1 cellular context compared by ENCODE assay signal in the genomic region with DNA sequence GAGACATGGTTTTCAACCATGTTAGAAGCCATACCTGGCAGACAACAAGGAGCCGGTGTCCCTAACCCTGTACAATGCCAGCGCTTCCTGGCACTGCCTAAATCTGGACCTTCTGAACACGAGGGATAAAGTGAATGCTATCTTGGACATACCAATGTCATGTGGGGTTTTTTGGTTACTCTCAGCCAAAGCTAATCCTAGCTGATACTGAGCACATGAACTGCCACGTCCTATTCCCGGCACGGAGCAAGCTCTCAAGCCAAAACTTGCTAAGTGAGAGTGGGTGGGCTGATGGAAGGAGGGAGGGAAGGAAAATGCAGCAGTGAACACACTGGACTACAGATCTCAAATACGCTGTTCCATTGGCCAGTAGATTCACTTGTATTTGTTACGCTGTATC.
TF ChIP-seq lines count a peak whose summit lies in the region.

No MANE protein-coding gene starts in this region.

TF ChIP-seq in IMR-90, 13 proteins besides CTCF, POLR2A, EP300 and RAD21:
- no peak for TF ChIP-seq RCOR1 (IDR thresholded peaks at IDR 0.05; ENCODE audit: insufficient replicate concordance, low read length)
- no peak for TF ChIP-seq MXI1 (IDR thresholded peaks at IDR 0.05; ENCODE audit: borderline replicate concordance, low read depth, low read length)
- no peak for TF ChIP-seq SMC3 (IDR thresholded peaks at IDR 0.05; ENCODE audit: low read depth, low read length)
- TF ChIP-seq, protein P1, sequence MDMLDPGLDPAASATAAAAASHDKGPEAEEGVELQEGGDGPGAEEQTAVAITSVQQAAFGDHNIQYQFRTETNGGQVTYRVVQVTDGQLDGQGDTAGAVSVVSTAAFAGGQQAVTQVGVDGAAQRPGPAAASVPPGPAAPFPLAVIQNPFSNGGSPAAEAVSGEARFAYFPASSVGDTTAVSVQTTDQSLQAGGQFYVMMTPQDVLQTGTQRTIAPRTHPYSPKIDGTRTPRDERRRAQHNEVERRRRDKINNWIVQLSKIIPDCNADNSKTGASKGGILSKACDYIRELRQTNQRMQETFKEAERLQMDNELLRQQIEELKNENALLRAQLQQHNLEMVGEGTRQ (IDR thresholded peaks at IDR 0.05; ENCODE audit: low read depth, low read length), result no peak
- no peak for TF ChIP-seq MAFK (IDR thresholded peaks at IDR 0.05; ENCODE audit: low read depth, low read length)
- no peak for TF ChIP-seq CEBPB (IDR thresholded peaks at IDR 0.05; ENCODE audit: low read depth, low read length)
- no peak for TF ChIP-seq RFX5 (IDR thresholded peaks at IDR 0.05; ENCODE audit: low read depth, low read length)
- TF ChIP-seq, protein P2, sequence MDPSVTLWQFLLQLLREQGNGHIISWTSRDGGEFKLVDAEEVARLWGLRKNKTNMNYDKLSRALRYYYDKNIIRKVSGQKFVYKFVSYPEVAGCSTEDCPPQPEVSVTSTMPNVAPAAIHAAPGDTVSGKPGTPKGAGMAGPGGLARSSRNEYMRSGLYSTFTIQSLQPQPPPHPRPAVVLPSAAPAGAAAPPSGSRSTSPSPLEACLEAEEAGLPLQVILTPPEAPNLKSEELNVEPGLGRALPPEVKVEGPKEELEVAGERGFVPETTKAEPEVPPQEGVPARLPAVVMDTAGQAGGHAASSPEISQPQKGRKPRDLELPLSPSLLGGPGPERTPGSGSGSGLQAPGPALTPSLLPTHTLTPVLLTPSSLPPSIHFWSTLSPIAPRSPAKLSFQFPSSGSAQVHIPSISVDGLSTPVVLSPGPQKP (IDR thresholded peaks at IDR 0.05; ENCODE audit: borderline replicate concordance, low read depth, low read length), result no peak
- TF ChIP-seq CHD1 (IDR thresholded peaks at IDR 0.05; ENCODE audit: low read depth, low read length), result no peak
- TF ChIP-seq BHLHE40 (IDR thresholded peaks at IDR 0.05; ENCODE audit: low read depth, low read length), result no peak
- TF ChIP-seq MAZ (IDR thresholded peaks at IDR 0.05; ENCODE audit: borderline replicate concordance, low read depth, low read length), result no peak
- no peak for TF ChIP-seq NFE2L2 (IDR thresholded peaks at IDR 0.05; ENCODE audit: low read depth, low read length)
